ENCODE assay signal across 1 cellular context in the genomic region with DNA sequence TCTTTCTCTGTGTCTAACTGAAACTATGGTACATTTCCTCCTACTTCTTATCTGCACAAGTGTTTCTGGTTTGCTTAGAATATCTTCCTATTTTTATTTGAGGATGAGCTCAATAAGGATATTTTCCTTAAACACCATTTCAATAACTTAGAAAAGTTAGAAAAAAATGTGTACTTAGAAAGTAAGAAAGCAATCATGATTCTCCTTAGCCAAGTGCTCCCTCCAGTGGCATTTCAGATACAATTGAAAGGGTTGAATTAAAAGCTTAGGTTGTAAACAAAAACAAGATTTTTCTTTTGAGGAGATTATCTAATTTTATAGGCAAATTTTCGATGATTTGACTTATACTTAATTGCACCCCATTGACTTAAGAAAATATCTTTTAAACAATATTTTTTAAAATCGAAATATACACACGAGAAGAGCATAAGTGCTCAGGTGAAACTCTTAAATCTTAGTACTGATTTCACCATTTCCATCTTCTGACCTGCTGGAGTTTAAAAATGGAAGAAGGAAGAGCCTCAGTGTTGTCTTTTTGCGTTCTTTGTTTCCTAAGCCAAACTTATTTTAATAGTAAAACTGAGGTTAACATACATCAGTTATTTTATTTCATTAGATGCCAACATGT.
TF ChIP-seq lines count a peak whose summit lies in the region.

No MANE protein-coding gene starts in this region.

TF ChIP-seq in SK-N-SH, 30 proteins besides CTCF, POLR2A, EP300 and RAD21:
- no peak for TF ChIP-seq GATA2 (CRISPR knock-in tag; IDR thresholded peaks at IDR 0.05)
- TF ChIP-seq, protein P1, sequence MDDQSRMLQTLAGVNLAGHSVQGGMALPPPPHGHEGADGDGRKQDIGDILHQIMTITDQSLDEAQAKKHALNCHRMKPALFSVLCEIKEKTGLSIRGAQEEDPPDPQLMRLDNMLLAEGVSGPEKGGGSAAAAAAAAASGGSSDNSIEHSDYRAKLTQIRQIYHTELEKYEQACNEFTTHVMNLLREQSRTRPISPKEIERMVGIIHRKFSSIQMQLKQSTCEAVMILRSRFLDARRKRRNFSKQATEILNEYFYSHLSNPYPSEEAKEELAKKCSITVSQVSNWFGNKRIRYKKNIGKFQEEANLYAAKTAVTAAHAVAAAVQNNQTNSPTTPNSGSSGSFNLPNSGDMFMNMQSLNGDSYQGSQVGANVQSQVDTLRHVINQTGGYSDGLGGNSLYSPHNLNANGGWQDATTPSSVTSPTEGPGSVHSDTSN (IDR thresholded peaks at IDR 0.05) = no peak
- TF ChIP-seq, protein P2, sequence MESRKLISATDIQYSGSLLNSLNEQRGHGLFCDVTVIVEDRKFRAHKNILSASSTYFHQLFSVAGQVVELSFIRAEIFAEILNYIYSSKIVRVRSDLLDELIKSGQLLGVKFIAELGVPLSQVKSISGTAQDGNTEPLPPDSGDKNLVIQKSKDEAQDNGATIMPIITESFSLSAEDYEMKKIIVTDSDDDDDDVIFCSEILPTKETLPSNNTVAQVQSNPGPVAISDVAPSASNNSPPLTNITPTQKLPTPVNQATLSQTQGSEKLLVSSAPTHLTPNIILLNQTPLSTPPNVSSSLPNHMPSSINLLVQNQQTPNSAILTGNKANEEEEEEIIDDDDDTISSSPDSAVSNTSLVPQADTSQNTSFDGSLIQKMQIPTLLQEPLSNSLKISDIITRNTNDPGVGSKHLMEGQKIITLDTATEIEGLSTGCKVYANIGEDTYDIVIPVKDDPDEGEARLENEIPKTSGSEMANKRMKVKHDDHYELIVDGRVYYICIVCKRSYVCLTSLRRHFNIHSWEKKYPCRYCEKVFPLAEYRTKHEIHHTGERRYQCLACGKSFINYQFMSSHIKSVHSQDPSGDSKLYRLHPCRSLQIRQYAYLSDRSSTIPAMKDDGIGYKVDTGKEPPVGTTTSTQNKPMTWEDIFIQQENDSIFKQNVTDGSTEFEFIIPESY (IDR thresholded peaks at IDR 0.05; ENCODE audit: borderline replicate concordance, low read depth) = no peak
- peak; percentile 79 for TF ChIP-seq SMC3 (IDR thresholded peaks at IDR 0.05; ENCODE audit: low read depth, low read length)
- no peak for TF ChIP-seq FOXJ3 (CRISPR knock-in tag; IDR thresholded peaks at IDR 0.05)
